1 cellular context compared by ENCODE assay signal in the genomic region with DNA sequence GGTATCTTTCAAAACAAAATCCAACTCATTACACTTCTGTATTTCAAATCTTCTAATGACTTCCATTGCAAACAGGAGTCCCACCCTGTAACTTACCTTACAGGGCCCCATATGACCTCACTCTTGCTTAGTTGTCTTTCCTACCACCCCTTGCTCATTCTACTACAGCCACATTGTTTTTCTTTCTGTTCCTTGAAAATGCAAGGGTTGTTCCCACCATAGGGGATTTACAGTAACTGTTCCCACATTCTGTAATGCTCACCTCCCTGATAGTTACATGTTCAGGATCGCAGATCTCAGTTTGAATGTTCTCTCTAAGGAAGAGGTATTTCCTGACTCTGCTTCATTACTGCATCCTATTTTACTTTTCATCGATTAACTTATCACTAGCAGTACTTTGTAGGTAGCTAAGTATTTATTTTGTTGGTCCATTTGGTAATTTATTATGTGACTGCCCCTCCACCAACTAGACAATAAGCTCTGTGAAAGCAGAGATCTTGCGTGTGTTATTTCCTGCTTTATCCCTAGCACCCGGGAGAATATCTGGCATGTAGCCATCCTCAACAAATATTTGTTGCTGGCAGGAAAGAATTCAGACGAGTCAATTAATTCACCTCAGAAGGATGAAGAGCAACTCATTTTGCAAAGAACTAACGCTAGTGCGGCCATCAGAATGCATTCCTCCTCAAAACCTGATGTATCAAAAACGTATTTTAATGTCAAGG.
TF ChIP-seq lines count a peak whose summit lies in the region.

No MANE protein-coding gene starts in this region.

TF ChIP-seq in HCT116, 20 proteins besides CTCF, POLR2A, EP300 and RAD21 (continued from another document):
- no peak for TF ChIP-seq JUND (IDR thresholded peaks at IDR 0.05)
- TF ChIP-seq, protein P1, sequence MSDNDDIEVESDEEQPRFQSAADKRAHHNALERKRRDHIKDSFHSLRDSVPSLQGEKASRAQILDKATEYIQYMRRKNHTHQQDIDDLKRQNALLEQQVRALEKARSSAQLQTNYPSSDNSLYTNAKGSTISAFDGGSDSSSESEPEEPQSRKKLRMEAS (IDR thresholded peaks at IDR 0.05): no peak
- TF ChIP-seq TCF7L2 (IDR thresholded peaks at IDR 0.05; ENCODE audit: borderline replicate concordance, extremely low read depth, insufficient read depth, insufficient read length): no peak
- TF ChIP-seq CBX3 (IDR thresholded peaks at IDR 0.05; ENCODE audit: low read depth): no peak
- no peak; the same call in 1 of the 2 replicates for TF ChIP-seq SP1 (IDR thresholded peaks at IDR 0.05; ENCODE audit: low read depth)
- no peak for TF ChIP-seq EZH2phosphoT487 (IDR thresholded peaks at IDR 0.05; ENCODE audit: borderline replicate concordance)
- no peak for TF ChIP-seq YY1 (IDR thresholded peaks at IDR 0.05; ENCODE audit: extremely low read depth, insufficient replicate concordance, low read depth, low read length)
- no peak for TF ChIP-seq EZH2 (IDR thresholded peaks at IDR 0.05)
